Comparison of ENCODE assay signal across 10 cellular contexts in genomic region chr11:62501432-62501891, GRCh38. TPM values are rescaled to one million over a fixed set of nuclear protein-coding genes. Genes with fewer than 3 reads are reported as not detected.
DNase-seq lines count a peak whose midpoint lies in the region; ATAC-seq and TF ChIP-seq lines count a peak whose summit lies in the region.
"Had no signal": no experiment of that assay in that cellular context is flagged by ENCODE, and none has a peak within 500 bp of the region (broad histone marks: within the 10 kb centered on the region; RNA-seq: fewer than 3 reads in every experiment).

No MANE protein-coding gene starts in this region.

- no peak overlapping the region for H3K27ac Mint-ChIP-seq in effector memory CD8-positive, alpha-beta T cell
- H3K27ac Mint-ChIP-seq in natural killer cell, result no peak overlapping the region
- H3K27ac Mint-ChIP-seq: activated naive CD8-positive, alpha-beta T cell treated with anti-CD3 and anti-CD28 coated beads, Interleukin-2, amount 10 ng/mL, durations not matched to agents 7 days and 5 days had no signal

- H3K4me3 Mint-ChIP-seq in effector memory CD8-positive, alpha-beta T cell, result no peak overlapping the region
- no peak overlapping the region for H3K4me3 Mint-ChIP-seq in natural killer cell
- H3K4me3 Mint-ChIP-seq: activated naive CD8-positive, alpha-beta T cell treated with anti-CD3 and anti-CD28 coated beads, Interleukin-2, amount 10 ng/mL, durations not matched to agents 7 days and 5 days had no signal

- no peak overlapping the region for H4K8ac ChIP-seq in neuronal stem cell (ENCODE audit: low read depth, low read length)

- no peak overlapping the region for H2BK120ac ChIP-seq in neuronal stem cell (ENCODE audit: low read depth, low read length)

- intact Hi-C loops in natural killer cell (cut with micrococcal nuclease), result no loop called here

- H3K18ac ChIP-seq in neuronal stem cell (ENCODE audit: low read length), result no peak overlapping the region

- WGBS in neuronal stem cell (ENCODE audit: extremely low coverage in 2 of 2, insufficient read length in 2 of 2, insufficient replicate concordance in 1 of 2), 2 donors, result no CpG with 5 or more reads among the region's 11 CpGs

- H3K23ac ChIP-seq in neuronal stem cell (ENCODE audit: low read depth, low read length, poor library complexity), result no peak overlapping the region

- H3K4me2 ChIP-seq in fibroblast of lung (ENCODE audit: extremely low read depth, insufficient read depth, low read length) (no peak overlapping the region), neuronal stem cell (ENCODE audit: insufficient read depth, low read length, poor library complexity, severe bottlenecking) (no peak overlapping the region)

- no peak overlapping the region for H2BK12ac ChIP-seq in neuronal stem cell (ENCODE audit: low read length)

- H3K36me3 ChIP-seq in fibroblast of lung (ENCODE audit: control insufficient read depth, insufficient read depth, low read length) (no peaks in the 10 kb centered on the region), neuronal stem cell (replicated peaks in 1 of 2; ENCODE audit: control insufficient read depth in 2 of 2, insufficient read depth in 2 of 2, low read length in 2 of 2) (no peaks in the 10 kb centered on the region)

- no peaks in the 10 kb centered on the region for H3K79me2 ChIP-seq in fibroblast of lung (ENCODE audit: control insufficient read depth, insufficient read depth, low read length)

- H2BK15ac ChIP-seq in neuronal stem cell (ENCODE audit: low read length), result no peak overlapping the region

- no peaks in the 10 kb centered on the region for H3K9me3 Mint-ChIP-seq in effector memory CD8-positive, alpha-beta T cell
- no peaks in the 10 kb centered on the region for H3K9me3 Mint-ChIP-seq in natural killer cell
- H3K9me3 Mint-ChIP-seq: activated naive CD8-positive, alpha-beta T cell treated with anti-CD3 and anti-CD28 coated beads, Interleukin-2, amount 10 ng/mL, durations not matched to agents 7 days and 5 days had no signal

- H3K36me3 Mint-ChIP-seq in effector memory CD8-positive, alpha-beta T cell (ENCODE audit: insufficient read depth), result peaks cover 35% of the 10 kb centered on the region
- no peaks in the 10 kb centered on the region for H3K36me3 Mint-ChIP-seq in natural killer cell
- H3K36me3 Mint-ChIP-seq: activated naive CD8-positive, alpha-beta T cell treated with anti-CD3 and anti-CD28 coated beads, Interleukin-2, amount 10 ng/mL, durations not matched to agents 7 days and 5 days had no signal

- no peak overlapping the region for H4K91ac ChIP-seq in neuronal stem cell (ENCODE audit: low read depth, low read length, poor library complexity)

- H3K79me1 ChIP-seq in neuronal stem cell (ENCODE audit: low read depth, low read length), result no peaks in the 10 kb centered on the region

- H3K9ac ChIP-seq in fibroblast of lung (ENCODE audit: insufficient read depth, low read length) (no peak overlapping the region), neuronal stem cell (ENCODE audit: low read depth, low read length, poor library complexity) (no peak overlapping the region)

- ATAC-seq in HG03280 (IDR thresholded peaks at IDR 0.05; ENCODE audit: unreplicated experiment) (no peak), natural killer cell (no peak)
- ATAC-seq in effector memory CD8-positive, alpha-beta T cell (replicated peaks), result no peak

- H3K27ac ChIP-seq in fibroblast of lung (ENCODE audit: insufficient read depth, low read length) (no peak overlapping the region), neuronal stem cell (replicated peaks; ENCODE audit: low read length) (no peak overlapping the region)

- H3K27me3 Mint-ChIP-seq in effector memory CD8-positive, alpha-beta T cell, result no peaks in the 10 kb centered on the region
- H3K27me3 Mint-ChIP-seq in natural killer cell (ENCODE audit: low read depth in 2 of 2), result no peaks in the 10 kb centered on the region

- no peak overlapping the region for H3K4me3 ChIP-seq in fibroblast of lung (replicated peaks in 1 of 4; ENCODE audit: control extremely low read depth in 1 of 4, insufficient read depth in 1 of 4, low read depth in 3 of 4, low read length in 4 of 4)
- no peak overlapping the region for H3K4me3 ChIP-seq in neuronal stem cell (ENCODE audit: low read length in 2 of 2)

- H3K9me3 ChIP-seq in fibroblast of lung (ENCODE audit: control insufficient read depth, insufficient read depth, low read depth, low read length), result no peaks in the 10 kb centered on the region
- H3K9me3 ChIP-seq in neuronal stem cell (replicated peaks in 1 of 2; ENCODE audit: control insufficient read depth in 2 of 2, insufficient read depth in 1 of 2, low read depth in 1 of 2, low read length in 2 of 2), result no peaks in the 10 kb centered on the region

- no peak overlapping the region for H2AK5ac ChIP-seq in neuronal stem cell (ENCODE audit: low read depth, low read length)

- no peaks in the 10 kb centered on the region for H4K20me1 ChIP-seq in fibroblast of lung (ENCODE audit: control insufficient read depth, extremely low read depth, insufficient read depth, low read length)

- no peak overlapping the region for H3K14ac ChIP-seq in neuronal stem cell (ENCODE audit: low read length)

- no peak overlapping the region for H2BK5ac ChIP-seq in neuronal stem cell (ENCODE audit: low read length)

- H3K4me1 ChIP-seq in fibroblast of lung (ENCODE audit: control insufficient read depth, extremely low read depth, insufficient read depth, low read length) (peaks cover 9% of the 10 kb centered on the region), neuronal stem cell (ENCODE audit: control insufficient read depth in 2 of 2, insufficient read depth in 1 of 2, low read depth in 1 of 2, low read length in 2 of 2) (peaks cover 23 to 24% of the 10 kb centered on the region in 2 donors)

- DNase-seq in A172 (ENCODE audit: low spot score) (peak; percentile 60), NCI-H2196 (lab: John Stamatoyannopoulos, UW; ENCODE audit: unreplicated experiment) (peak; percentile 61), fibroblast of lung (ENCODE audit: low read depth in 2 of 2) (peak; percentile 22 to 73), neuronal stem cell (ENCODE audit: low spot score) (no peak), natural killer cell (no peak)
- DNase-seq in stimulated activated CD4-positive, alpha-beta T cell treated with anti-CD3 and anti-CD28 coated beads, Interleukin-12 subunit alpha, Interleukin-12 subunit beta, amount 100 ng/mL, for 4 hours, result no peak
- DNase-seq in effector memory CD8-positive, alpha-beta T cell, result no peak
- DNase-seq: activated naive CD8-positive, alpha-beta T cell treated with anti-CD3 and anti-CD28 coated beads, Interleukin-2, amount 10 ng/mL, durations not matched to agents 7 days and 5 days; T-helper 2 cell had no signal

- no peak overlapping the region for H2AFZ ChIP-seq in fibroblast of lung (ENCODE audit: low read length)
- peak overlapping the region; percentile 75 for H2AFZ ChIP-seq in neuronal stem cell (ENCODE audit: low read length)

- no peak overlapping the region for H3K4ac ChIP-seq in neuronal stem cell (ENCODE audit: low read length)

- H3K4me1 Mint-ChIP-seq in effector memory CD8-positive, alpha-beta T cell (ENCODE audit: low read depth in 2 of 2), result peaks cover 10 to 11% of the 10 kb centered on the region in 2 donors
- peaks cover 15 to 26% of the 10 kb centered on the region in 2 donors for H3K4me1 Mint-ChIP-seq in natural killer cell

- no peaks in the 10 kb centered on the region for H3K27me3 ChIP-seq in fibroblast of lung (ENCODE audit: control insufficient read depth, insufficient read depth, low read length)
- H3K27me3 ChIP-seq in neuronal stem cell (ENCODE audit: control insufficient read depth in 3 of 3, insufficient read depth in 3 of 3, low read depth in 1 of 3, low read length in 3 of 3), result peaks cover 0 to 21% (median 7%) of the 10 kb centered on the region in 3 experiments

- TF ChIP-seq CTCF in fibroblast of lung (conservative IDR thresholded peaks at IDR 0.05 in 1 of 2, IDR thresholded peaks at IDR 0.05 in 1 of 2; ENCODE audit: low read depth in 1 of 2, low read length in 2 of 2) (no peak), natural killer cell (IDR thresholded peaks at IDR 0.05) (no peak)

RNA-seq across cellular contexts. Expression of gene AHNAK, which starts 45.1 kb away (rescaled TPM):
- total RNA-seq in A172 (2014; rRNA removed; shearing (Covaris generic)), result 298 and 391 TPM in 2 replicates
- total RNA-seq in fibroblast of lung (396 and 762 TPM in 2 replicates), natural killer cell (100 to 1,000 TPM; 623 to 740 (median 677) TPM)
- polyA plus RNA-seq in fibroblast of lung, result 209 and 220 TPM in 2 replicates
- 281 and 392 TPM in 2 replicates for polyA plus RNA-seq in fibroblast of lung (2012)
- 340 and 357 TPM in 2 replicates for polyA minus RNA-seq in fibroblast of lung (ENCODE audit: low replicate concordance)
- 6.4 TPM for polyA plus RNA-seq in neuronal stem cell (2013, experiment 1 of 2)
- polyA plus RNA-seq in neuronal stem cell (2013, experiment 2 of 2), result 6.9 TPM

Comparison
In these comparisons a context has a peak if more than half of its experiments do, and no peak if none do; other contexts are left out.
1. DNase-seq: peak in A172 (single experiment), NCI-H2196 (single experiment) and fibroblast of lung (2 of 2); none in neuronal stem cell (single experiment), stimulated activated CD4-positive, alpha-beta T cell treated with anti-CD3 and anti-CD28 coated beads, Interleukin-12 subunit alpha, Interleukin-12 subunit beta, amount 100 ng/mL, for 4 hours (single experiment), effector memory CD8-positive, alpha-beta T cell (0 of 3) and natural killer cell (single experiment).